23 cellular contexts compared by ENCODE assay signal in the genomic region with DNA sequence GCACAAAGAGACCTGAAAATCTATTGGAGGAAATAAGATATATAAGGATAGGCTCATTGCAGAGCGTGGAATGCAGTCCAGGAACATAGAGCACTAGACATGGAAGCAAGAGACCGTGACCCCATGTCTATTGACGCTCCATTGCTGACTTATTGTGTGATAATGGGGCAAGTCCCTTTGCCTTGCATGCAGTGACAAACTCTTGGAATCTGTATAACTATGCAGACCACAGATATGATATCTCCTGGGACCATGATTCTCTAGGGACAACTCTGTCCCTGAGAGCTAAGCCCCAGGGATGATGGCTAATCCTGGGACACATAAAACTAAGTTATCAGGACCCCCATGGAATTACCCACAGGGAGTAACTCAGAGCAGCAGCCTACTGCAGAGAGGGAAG.
"Had no signal": no experiment of that assay in that cellular context is flagged by ENCODE, and none has a peak within 500 bp of the region (broad histone marks: within the 10 kb centered on the region; RNA-seq: fewer than 3 reads in every experiment).

No MANE protein-coding gene starts in this region.

- H3K4me3 ChIP-seq: ascending aorta, body of pancreas had no signal

- H3K36me3 ChIP-seq: ascending aorta had no signal

- H3K27ac ChIP-seq: ascending aorta, body of pancreas, KMS-11 had no signal

- H3K27me3 ChIP-seq: ascending aorta, body of pancreas had no signal

- H3K4me1 ChIP-seq: body of pancreas had no signal

- DNase-seq: activated CD4-positive, alpha-beta T cell treated with anti-CD3 and anti-CD28 coated beads, Interleukin-2, amount 10 ng/mL, durations not matched to agents 24 days and 14 days; activated CD4-positive, alpha-beta T cell treated with anti-CD3 and anti-CD28 coated beads, Interleukin-2, amount 50 U/mL, for 48 hours; activated CD4-positive, CD25-positive, alpha-beta regulatory T cell treated with anti-CD3 and anti-CD28 coated beads, Interleukin-2, amount 50 U/mL, for 72 hours; activated CD8-positive, alpha-beta memory T cell treated with anti-CD3 and anti-CD28 coated beads, Interleukin-2, amount 10 ng/mL, durations not matched to agents 7 days and 5 days; activated effector memory CD4-positive, alpha-beta T cell treated with anti-CD3 and anti-CD28 coated beads, Interleukin-2, amount 50 U/mL, for 16 hours; activated naive CD4-positive, alpha-beta T cell treated with Interleukin-2 at 50 U/mL for 16 hours; activated naive CD8-positive, alpha-beta T cell treated with anti-CD3 and anti-CD28 coated beads, Interleukin-2, amount 50 U/mL, for 24 hours; activated T-cell treated with anti-CD3 and anti-CD28 coated beads, Interleukin-2, amount 50 U/mL, for 24 hours; amniotic stem cell; body of pancreas; NCI-H1092; NCI-H1417; NCI-H1930; NCI-H2171 treated with DMSO at 0.1 percent for 48 hours; NCI-H345; NCI-H510A; NCI-H526 treated with DMSO at 0.1 percent for 48 hours; PC-3; SHP77 had no signal

- H3K9me3 ChIP-seq: ascending aorta, body of pancreas had no signal

- H3K4me2 ChIP-seq: KMS-11 had no signal

- H3K9ac ChIP-seq: KMS-11 had no signal

- ATAC-seq: activated CD8-positive, alpha-beta memory T cell treated with anti-CD3 and anti-CD28 coated beads, Interleukin-2, amount 10 ng/mL, durations not matched to agents 7 days and 5 days; activated naive CD4-positive, alpha-beta T cell treated with anti-CD3 and anti-CD28 coated beads, Interleukin-2, amount 50 U/mL, for 72 hours; activated naive CD8-positive, alpha-beta T cell treated with anti-CD3 and anti-CD28 coated beads, Interleukin-2, amount 50 U/mL, for 24 hours; body of pancreas; PC-3 had no signal

- FAIRE-seq: RCC 7860 had no signal
